ENCODE assay signal across 1 cellular context in the genomic region with DNA sequence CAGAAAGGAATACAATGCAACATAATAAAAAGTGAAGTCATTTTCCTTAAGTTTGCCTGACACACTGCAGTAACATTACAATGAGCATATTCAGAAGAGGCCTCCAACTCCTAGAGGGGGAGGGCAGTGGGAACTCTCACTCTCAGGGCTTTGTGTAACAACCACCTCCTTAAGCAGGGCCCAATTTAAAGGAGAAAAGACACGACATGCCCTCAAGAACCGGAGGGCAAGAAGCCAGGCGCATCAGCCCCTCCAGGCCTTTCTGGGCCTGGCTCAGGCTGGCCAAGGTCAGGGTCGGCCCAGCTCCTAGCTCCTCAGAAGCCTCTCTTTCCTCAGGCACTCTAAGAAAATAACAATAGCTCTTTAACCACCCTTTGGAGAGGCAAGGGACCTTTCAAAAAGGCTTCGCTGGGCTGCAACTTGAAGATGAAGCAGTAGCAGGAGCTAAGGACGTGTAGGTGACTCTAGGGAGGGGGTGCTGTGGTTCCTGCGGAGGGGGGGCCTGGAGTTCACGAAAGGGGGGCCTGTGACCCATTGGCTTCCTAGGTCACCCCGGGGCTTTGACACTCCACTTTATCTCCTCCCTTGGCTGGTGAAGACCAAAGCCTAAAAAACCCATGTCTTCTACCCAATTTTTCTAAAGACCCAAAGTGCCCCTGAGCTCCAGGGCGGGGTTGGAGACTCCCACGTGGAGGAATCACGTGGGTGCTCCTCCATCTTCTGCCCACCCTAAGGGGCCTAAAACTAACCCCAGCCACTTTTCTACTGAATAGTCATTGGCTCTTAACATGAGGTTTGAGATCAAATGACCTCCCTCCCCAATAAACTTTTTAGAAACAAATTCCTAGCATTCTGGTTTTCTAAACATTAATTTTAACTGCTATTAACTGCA.
TF ChIP-seq lines count a peak whose summit lies in the region.

No MANE protein-coding gene starts in this region.

TF ChIP-seq in WTC11, 78 proteins besides CTCF, POLR2A, EP300 and RAD21 (continued from another document):
- TF ChIP-seq ATF3 (CRISPR knock-in tag; conservative IDR thresholded peaks at IDR 0.05) (no peak), EMX1 (CRISPR knock-in tag; IDR thresholded peaks at IDR 0.05) (no peak), SP1 (CRISPR knock-in tag; conservative IDR thresholded peaks at IDR 0.05) (no peak), ZNF396 (CRISPR knock-in tag; IDR thresholded peaks at IDR 0.05; ENCODE audit: borderline replicate concordance) (no peak), RELA (CRISPR knock-in tag; IDR thresholded peaks at IDR 0.05; ENCODE audit: borderline replicate concordance) (no peak), ZNF416 (CRISPR knock-in tag; IDR thresholded peaks at IDR 0.05) (no peak), CREB1 (CRISPR knock-in tag; IDR thresholded peaks at IDR 0.05) (no peak), NFYB (CRISPR knock-in tag; conservative IDR thresholded peaks at IDR 0.05; ENCODE audit: low read depth) (no peak), SMAD3 (CRISPR knock-in tag; IDR thresholded peaks at IDR 0.05; ENCODE audit: borderline replicate concordance) (no peak), TP53 (CRISPR knock-in tag; IDR thresholded peaks at IDR 0.05) (no peak), IRF2 (CRISPR knock-in tag; IDR thresholded peaks at IDR 0.05; ENCODE audit: borderline replicate concordance, low read depth) (no peak), OVOL2 (CRISPR knock-in tag; IDR thresholded peaks at IDR 0.05; ENCODE audit: borderline replicate concordance) (no peak), PRDM15 (CRISPR knock-in tag; IDR thresholded peaks at IDR 0.05) (no peak), ZNF232 (CRISPR knock-in tag; IDR thresholded peaks at IDR 0.05) (no peak)
- TF ChIP-seq, protein P1, sequence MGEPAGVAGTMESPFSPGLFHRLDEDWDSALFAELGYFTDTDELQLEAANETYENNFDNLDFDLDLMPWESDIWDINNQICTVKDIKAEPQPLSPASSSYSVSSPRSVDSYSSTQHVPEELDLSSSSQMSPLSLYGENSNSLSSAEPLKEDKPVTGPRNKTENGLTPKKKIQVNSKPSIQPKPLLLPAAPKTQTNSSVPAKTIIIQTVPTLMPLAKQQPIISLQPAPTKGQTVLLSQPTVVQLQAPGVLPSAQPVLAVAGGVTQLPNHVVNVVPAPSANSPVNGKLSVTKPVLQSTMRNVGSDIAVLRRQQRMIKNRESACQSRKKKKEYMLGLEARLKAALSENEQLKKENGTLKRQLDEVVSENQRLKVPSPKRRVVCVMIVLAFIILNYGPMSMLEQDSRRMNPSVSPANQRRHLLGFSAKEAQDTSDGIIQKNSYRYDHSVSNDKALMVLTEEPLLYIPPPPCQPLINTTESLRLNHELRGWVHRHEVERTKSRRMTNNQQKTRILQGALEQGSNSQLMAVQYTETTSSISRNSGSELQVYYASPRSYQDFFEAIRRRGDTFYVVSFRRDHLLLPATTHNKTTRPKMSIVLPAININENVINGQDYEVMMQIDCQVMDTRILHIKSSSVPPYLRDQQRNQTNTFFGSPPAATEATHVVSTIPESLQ (CRISPR knock-in tag; IDR thresholded peaks at IDR 0.05), result no peak
- TF ChIP-seq, protein P2, sequence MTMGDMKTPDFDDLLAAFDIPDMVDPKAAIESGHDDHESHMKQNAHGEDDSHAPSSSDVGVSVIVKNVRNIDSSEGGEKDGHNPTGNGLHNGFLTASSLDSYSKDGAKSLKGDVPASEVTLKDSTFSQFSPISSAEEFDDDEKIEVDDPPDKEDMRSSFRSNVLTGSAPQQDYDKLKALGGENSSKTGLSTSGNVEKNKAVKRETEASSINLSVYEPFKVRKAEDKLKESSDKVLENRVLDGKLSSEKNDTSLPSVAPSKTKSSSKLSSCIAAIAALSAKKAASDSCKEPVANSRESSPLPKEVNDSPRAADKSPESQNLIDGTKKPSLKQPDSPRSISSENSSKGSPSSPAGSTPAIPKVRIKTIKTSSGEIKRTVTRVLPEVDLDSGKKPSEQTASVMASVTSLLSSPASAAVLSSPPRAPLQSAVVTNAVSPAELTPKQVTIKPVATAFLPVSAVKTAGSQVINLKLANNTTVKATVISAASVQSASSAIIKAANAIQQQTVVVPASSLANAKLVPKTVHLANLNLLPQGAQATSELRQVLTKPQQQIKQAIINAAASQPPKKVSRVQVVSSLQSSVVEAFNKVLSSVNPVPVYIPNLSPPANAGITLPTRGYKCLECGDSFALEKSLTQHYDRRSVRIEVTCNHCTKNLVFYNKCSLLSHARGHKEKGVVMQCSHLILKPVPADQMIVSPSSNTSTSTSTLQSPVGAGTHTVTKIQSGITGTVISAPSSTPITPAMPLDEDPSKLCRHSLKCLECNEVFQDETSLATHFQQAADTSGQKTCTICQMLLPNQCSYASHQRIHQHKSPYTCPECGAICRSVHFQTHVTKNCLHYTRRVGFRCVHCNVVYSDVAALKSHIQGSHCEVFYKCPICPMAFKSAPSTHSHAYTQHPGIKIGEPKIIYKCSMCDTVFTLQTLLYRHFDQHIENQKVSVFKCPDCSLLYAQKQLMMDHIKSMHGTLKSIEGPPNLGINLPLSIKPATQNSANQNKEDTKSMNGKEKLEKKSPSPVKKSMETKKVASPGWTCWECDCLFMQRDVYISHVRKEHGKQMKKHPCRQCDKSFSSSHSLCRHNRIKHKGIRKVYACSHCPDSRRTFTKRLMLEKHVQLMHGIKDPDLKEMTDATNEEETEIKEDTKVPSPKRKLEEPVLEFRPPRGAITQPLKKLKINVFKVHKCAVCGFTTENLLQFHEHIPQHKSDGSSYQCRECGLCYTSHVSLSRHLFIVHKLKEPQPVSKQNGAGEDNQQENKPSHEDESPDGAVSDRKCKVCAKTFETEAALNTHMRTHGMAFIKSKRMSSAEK (CRISPR knock-in tag; IDR thresholded peaks at IDR 0.05; ENCODE audit: borderline replicate concordance), result no peak
